In genomic region chr6:36998723-36999466, GRCh38 we compare ENCODE assay signal across 10 cellular contexts. TPM values are rescaled to one million over a fixed set of nuclear protein-coding genes. Genes with fewer than 3 reads are reported as not detected.
DNase-seq lines count a peak whose midpoint lies in the region; ATAC-seq and TF ChIP-seq lines count a peak whose summit lies in the region.
"Had no signal": no experiment of that assay in that cellular context is flagged by ENCODE, and none has a peak within 500 bp of the region (broad histone marks: within the 10 kb centered on the region; RNA-seq: fewer than 3 reads in every experiment).

No MANE protein-coding gene starts in this region.

- ATAC-seq in GM18861 (IDR thresholded peaks at IDR 0.05; ENCODE audit: unreplicated experiment): no peak
- no peak for ATAC-seq in HG03039 (IDR thresholded peaks at IDR 0.05; ENCODE audit: unreplicated experiment)

- peak overlapping the region; percentile 57 for H2AFZ ChIP-seq in neural progenitor cell (replicated peaks)

- intact Hi-C loops in Calu3 (cut with micrococcal nuclease; ENCODE audit: unreplicated experiment): no loop called here

- H3K27me3 Mint-ChIP-seq in neural progenitor cell (ENCODE audit: insufficient read depth, low read depth) (peaks cover 13% of the 10 kb centered on the region), Calu3 (ENCODE audit: unreplicated experiment) (peaks cover 84% of the 10 kb centered on the region)

- H3K9me3 Mint-ChIP-seq in neural progenitor cell (no peaks in the 10 kb centered on the region), Calu3 (ENCODE audit: low read depth, unreplicated experiment) (no peaks in the 10 kb centered on the region)

- peaks cover 5% of the 10 kb centered on the region for H3F3A ChIP-seq in neural progenitor cell (ENCODE audit: low read depth)

- H3K27me3 ChIP-seq in BE2C (no peaks in the 10 kb centered on the region), duodenal mucosa (ENCODE audit: control insufficient read depth in 1 of 2, insufficient read depth in 2 of 2, low read length in 2 of 2) (peaks cover 0 to 2% of the 10 kb centered on the region in 2 donors), neural progenitor cell (no peaks in the 10 kb centered on the region)

- H3K4me3 Mint-ChIP-seq in neural progenitor cell (peak overlapping the region; percentile 7), Calu3 (ENCODE audit: low read depth, unreplicated experiment) (no peak overlapping the region)

- no peaks in the 10 kb centered on the region for H4K20me1 ChIP-seq in neural progenitor cell (ENCODE audit: low read depth)

- H3K36me3 ChIP-seq in BE2C: no peaks in the 10 kb centered on the region
- H3K36me3 ChIP-seq in duodenal mucosa (ENCODE audit: control insufficient read depth in 1 of 2, insufficient read depth in 2 of 2, low read length in 2 of 2): no peaks in the 10 kb centered on the region
- no peaks in the 10 kb centered on the region for H3K36me3 ChIP-seq in neural progenitor cell

- H3K9me3 ChIP-seq in BE2C (no peaks in the 10 kb centered on the region), duodenal mucosa (ENCODE audit: control insufficient read depth in 1 of 2, low read length in 2 of 2) (no peaks in the 10 kb centered on the region), neural progenitor cell (ENCODE audit: low read depth) (no peaks in the 10 kb centered on the region)

- H3K4me3 ChIP-seq in BE2C (ENCODE audit: low read depth, low read length) (no peak overlapping the region), duodenal mucosa (ENCODE audit: low read depth in 1 of 2, low read length in 2 of 2) (no peak overlapping the region), neural progenitor cell (no peak overlapping the region)

- H3K4me2 ChIP-seq in neural progenitor cell: no peak overlapping the region

- H3K9ac ChIP-seq in duodenal mucosa (ENCODE audit: low read depth in 1 of 2, low read length in 2 of 2) (peak overlapping the region; percentile 5 to 32), neural progenitor cell (peak overlapping the region; percentile 32)

- DNase-seq in BE2C: peak; percentile 79
- peak; percentile 75 for DNase-seq in NCI-H2029 treated with DMSO at 0.1 percent for 48 hours (lab: John Stamatoyannopoulos, UW)
- no peak for DNase-seq in neural progenitor cell (ENCODE audit: low spot score)
- no peak for DNase-seq in stimulated activated naive CD4-positive, alpha-beta T cell treated with Interleukin-2 at 50 U/mL for 16 hours (lab: John Stamatoyannopoulos, UW)
- DNase-seq in Calu3: no peak
- DNase-seq: activated gamma-delta T cell; effector CD4-positive, alpha-beta T cell had no signal

- H3K27ac Mint-ChIP-seq in neural progenitor cell: peak overlapping the region; percentile 95
- H3K27ac Mint-ChIP-seq in Calu3 (ENCODE audit: unreplicated experiment): no peak overlapping the region

- peaks cover 17% of the 10 kb centered on the region for H3K4me1 ChIP-seq in BE2C
- H3K4me1 ChIP-seq in duodenal mucosa (ENCODE audit: control insufficient read depth in 1 of 2, insufficient read depth in 2 of 2, low read length in 2 of 2): peaks cover 12 to 13% of the 10 kb centered on the region in 2 donors
- H3K4me1 ChIP-seq in neural progenitor cell: peaks cover 27% of the 10 kb centered on the region

- CTCF ChIA-PET in Calu3 (lab: Charles Lee): no interaction called here

- no TSS peak for BruUV-seq in Calu3 (replicated peaks; lab: Mats Ljungman, UMichigan)

- H3K4me1 Mint-ChIP-seq in neural progenitor cell (peaks cover 33% of the 10 kb centered on the region), Calu3 (ENCODE audit: low read depth, unreplicated experiment) (peaks cover 8% of the 10 kb centered on the region)

- H3K27ac ChIP-seq in duodenal mucosa (ENCODE audit: low read depth, low read length): no peak overlapping the region
- no peak overlapping the region for H3K27ac ChIP-seq in neural progenitor cell

- no peaks in the 10 kb centered on the region for H3K79me2 ChIP-seq in neural progenitor cell (ENCODE audit: low read depth)

- no peaks in the 10 kb centered on the region for H3K36me3 Mint-ChIP-seq in neural progenitor cell
- no peaks in the 10 kb centered on the region for H3K36me3 Mint-ChIP-seq in Calu3 (ENCODE audit: insufficient read depth, unreplicated experiment)

- TF ChIP-seq CTCF in BE2C (IDR thresholded peaks at IDR 0.05; ENCODE audit: low read depth, low read length): no peak
- no peak for TF ChIP-seq CTCF in neural progenitor cell (IDR thresholded peaks at IDR 0.05)
- no peak for TF ChIP-seq CTCF in Calu3 (IDR thresholded peaks at IDR 0.05; ENCODE audit: unreplicated experiment)

RNA-seq across cellular contexts. Expression of gene FGD2, which starts 6.6 kb away (rescaled TPM):
- polyA plus RNA-seq in BE2C (2012; ENCODE audit: insufficient read depth, insufficient read length, low read depth): not detected
- 0.06 and 0.12 TPM in 2 replicates for total RNA-seq in neural progenitor cell (ENCODE audit: low replicate concordance)
- 0.19 and 1.0 TPM in 2 replicates for total RNA-seq in Calu3 (2022)

RNA-seq across cellular contexts. Expression of gene MTCH1, which starts 12.9 kb away (rescaled TPM):
- 205 TPM for polyA plus RNA-seq in BE2C (2012; ENCODE audit: insufficient read depth, insufficient read length, low read depth)
- 144 and 250 TPM in 2 replicates for total RNA-seq in neural progenitor cell (ENCODE audit: low replicate concordance)
- total RNA-seq in Calu3 (2022): 288 and 291 TPM in 2 replicates

RNA-seq across cellular contexts. Expression of gene PI16, which starts 44.4 kb away (rescaled TPM):
- polyA plus RNA-seq in BE2C (2012; ENCODE audit: insufficient read depth, insufficient read length, low read depth): not detected
- total RNA-seq in neural progenitor cell (ENCODE audit: low replicate concordance) (0.06 TPM in 1 of 2 replicates, not detected in the other), Calu3 (2022) (0.17 and 0.32 TPM in 2 replicates)

Comparison
In these comparisons a context has a peak if more than half of its experiments do, and no peak if none do; other contexts are left out.
1. DNase-seq: peak in BE2C (single experiment) and NCI-H2029 treated with DMSO at 0.1 percent for 48 hours (single experiment); none in neural progenitor cell (single experiment), stimulated activated naive CD4-positive, alpha-beta T cell treated with Interleukin-2 at 50 U/mL for 16 hours (single experiment) and Calu3 (single experiment).